In the genomic region with DNA sequence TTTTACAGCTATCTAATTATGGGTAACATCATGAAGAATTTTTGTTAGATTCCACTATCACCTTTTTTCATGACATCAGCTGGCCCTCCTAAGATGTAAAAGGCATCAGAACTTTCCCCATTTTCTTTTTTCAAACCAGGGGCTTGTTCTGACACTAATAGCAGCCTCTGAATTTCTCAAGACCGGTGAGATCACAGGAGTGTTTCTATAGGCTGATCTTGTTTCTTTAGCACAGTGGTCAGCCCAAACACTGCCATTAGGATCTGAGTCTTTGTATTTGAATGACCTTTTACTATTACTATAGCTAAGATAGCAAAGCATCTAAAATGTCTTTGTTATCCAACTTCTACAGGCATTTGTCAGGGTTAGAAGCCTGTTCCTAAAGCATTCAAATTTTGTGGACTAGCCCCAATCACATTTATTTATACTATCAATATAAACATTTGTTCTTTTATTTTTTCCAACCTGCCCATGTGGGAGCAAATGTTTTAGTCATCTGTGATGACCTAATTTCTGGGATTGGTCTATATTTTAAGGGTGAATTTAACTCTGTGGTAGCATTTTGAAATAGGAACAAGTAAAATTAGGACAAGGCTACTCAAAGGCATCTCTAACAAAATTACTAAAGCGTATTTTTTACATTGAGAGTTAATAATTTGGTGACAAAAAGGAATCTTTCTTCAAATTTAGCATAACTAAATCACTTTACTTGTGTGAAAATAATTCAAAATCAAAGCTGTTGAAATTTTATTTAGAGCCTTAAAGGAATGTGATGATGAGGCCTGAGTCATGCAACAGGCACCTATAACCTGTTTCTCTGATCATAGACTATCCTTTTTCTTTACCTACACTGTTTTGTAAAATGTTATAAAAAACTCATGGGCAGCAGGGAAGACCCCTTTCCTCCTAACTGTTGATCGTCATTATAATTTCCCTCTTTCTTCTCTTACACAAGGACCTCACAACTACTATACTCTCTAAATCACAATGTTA, we compare ENCODE assay signal across 24 cellular contexts. TPM values are rescaled to one million over a fixed set of nuclear protein-coding genes. Genes with fewer than 3 reads are reported as not detected.
DNase-seq lines count a peak whose midpoint lies in the region; ATAC-seq and FAIRE-seq lines count a peak whose summit lies in the region.
"Had no signal": no experiment of that assay in that cellular context is flagged by ENCODE, and none has a peak within 500 bp of the region (broad histone marks: within the 10 kb centered on the region; RNA-seq: fewer than 3 reads in every experiment).

No MANE protein-coding gene starts in this region.

- FAIRE-seq in small intestine (lab: Jason Lieb, UNC): no peak
- FAIRE-seq: endometrium had no signal

- H3K27ac Mint-ChIP-seq in activated T-helper 17 cell treated with anti-CD3 and anti-CD28 coated beads, Interleukin-2, amount 50 U/mL, for 72 hours: peak overlapping the region; percentile 67

- no peaks in the 10 kb centered on the region for H3K9me3 Mint-ChIP-seq in activated T-helper 17 cell treated with anti-CD3 and anti-CD28 coated beads, Interleukin-2, amount 50 U/mL, for 72 hours
- H3K9me3 Mint-ChIP-seq: WTC11 had no signal

- H3K36me3 ChIP-seq in small intestine (ENCODE audit: control insufficient read depth in 2 of 2, insufficient read depth in 2 of 2, low read length in 2 of 2): peaks cover 9 to 22% of the 10 kb centered on the region in 2 donors
- H3K36me3 ChIP-seq: breast epithelium had no signal

- no peak overlapping the region for H3K27ac ChIP-seq in small intestine (ENCODE audit: low read depth in 1 of 2, low read length in 1 of 2)
- H3K27ac ChIP-seq: breast epithelium, HL-60, spleen, thoracic aorta had no signal

- peaks cover under 1% of the 10 kb centered on the region for H3K4me1 Mint-ChIP-seq in activated T-helper 17 cell treated with anti-CD3 and anti-CD28 coated beads, Interleukin-2, amount 50 U/mL, for 72 hours

- no peak overlapping the region for H3K4me3 ChIP-seq in small intestine (ENCODE audit: low read depth in 1 of 2, low read length in 2 of 2)
- H3K4me3 ChIP-seq: breast epithelium, MG63, spleen, thoracic aorta had no signal

- H3K4me3 Mint-ChIP-seq in activated T-helper 17 cell treated with anti-CD3 and anti-CD28 coated beads, Interleukin-2, amount 50 U/mL, for 72 hours: no peak overlapping the region
- H3K4me3 Mint-ChIP-seq: WTC11 had no signal

- peak; percentile 39 for DNase-seq in AG08396 (ENCODE audit: low spot score)
- peak; percentile 14 for DNase-seq in HCEC 1CT
- DNase-seq in kidney glomerular epithelial cell (lab: John Stamatoyannopoulos, UW): peak; percentile 27
- no peak for DNase-seq in HPDE6-E6E7 (ENCODE audit: extremely low spot score)
- no peak for DNase-seq in small intestine
- DNase-seq in DMS 273 (lab: John Stamatoyannopoulos, UW; ENCODE audit: unreplicated experiment): no peak
- DNase-seq: activated CD4-positive, alpha-beta T cell treated with anti-CD3 and anti-CD28 coated beads, Interleukin-2, amount 50 U/mL, for 4 hours; activated CD8-positive, alpha-beta memory T cell treated with anti-CD3 and anti-CD28 coated beads, Interleukin-2, amount 50 U/mL, for 48 hours; GOT3; head of caudate nucleus; MG63; NCI-H1417 treated with DMSO at 0.1 percent for 48 hours; nucleus accumbens; SK-N-SH; stimulated activated CD4-positive, alpha-beta T cell treated with anti-CD3 and anti-CD28 coated beads, Interleukin-4, amount 100 ng/mL, for 1 hour; stimulated activated naive CD4-positive, alpha-beta T cell treated with Interleukin-2 at 50 U/mL for 16 hours had no signal

- H3K27me3 Mint-ChIP-seq in activated T-helper 17 cell treated with anti-CD3 and anti-CD28 coated beads, Interleukin-2, amount 50 U/mL, for 72 hours: no peaks in the 10 kb centered on the region

- peaks cover 29% of the 10 kb centered on the region for H3K36me3 Mint-ChIP-seq in activated T-helper 17 cell treated with anti-CD3 and anti-CD28 coated beads, Interleukin-2, amount 50 U/mL, for 72 hours (ENCODE audit: low read depth)

- WGBS in small intestine, 3 donors: 89 to 97% (median 96%) methylated on average over 3 of the region's 3 CpGs

- H3K4me1 ChIP-seq in small intestine (ENCODE audit: control insufficient read depth in 2 of 2, insufficient read depth in 1 of 2, low read depth in 1 of 2, low read length in 1 of 2): no peaks in the 10 kb centered on the region
- H3K4me1 ChIP-seq: breast epithelium had no signal

- no peaks in the 10 kb centered on the region for H3K9me3 ChIP-seq in small intestine (ENCODE audit: control insufficient read depth, low read depth)
- H3K9me3 ChIP-seq: breast epithelium, MG63, SK-N-SH, spleen, thoracic aorta had no signal

- no peak for ATAC-seq in activated T-helper 17 cell treated with anti-CD3 and anti-CD28 coated beads, Interleukin-2, amount 50 U/mL, for 72 hours (replicated peaks)
- no peak for ATAC-seq in GM19023 (IDR thresholded peaks at IDR 0.05; ENCODE audit: unreplicated experiment)

- no peaks in the 10 kb centered on the region for H3K27me3 ChIP-seq in small intestine (ENCODE audit: control insufficient read depth in 2 of 2, insufficient read depth in 2 of 2, low read length in 2 of 2)
- H3K27me3 ChIP-seq: breast epithelium, MG63, spleen had no signal

RNA-seq across cellular contexts. Expression of gene ZAP70, which starts 39.3 kb away (rescaled TPM):
- 100 to 1,000 TPM; 176 to 233 TPM for total RNA-seq in activated T-helper 17 cell treated with anti-CD3 and anti-CD28 coated beads, Interleukin-2, amount 50 U/mL, for 72 hours
- polyA plus RNA-seq in small intestine: 10 to 100 TPM in 1 of 3 donors, 1 to 10 TPM in 2; 2.5 to 15.9 (median 3.9) TPM

Comparison
In these comparisons a context has a peak if more than half of its experiments do, and no peak if none do; other contexts are left out.
1. DNase-seq: peak in AG08396 (single experiment), HCEC 1CT (single experiment) and kidney glomerular epithelial cell (single experiment); none in HPDE6-E6E7 (single experiment), small intestine (single experiment) and DMS 273 (single experiment).